In genomic region chr11:12841946-12842630, GRCh38 we compare ENCODE assay signal across 8 cellular contexts.
DNase-seq lines count a peak whose midpoint lies in the region; ATAC-seq and TF ChIP-seq lines count a peak whose summit lies in the region.

No MANE protein-coding gene starts in this region.

- peak overlapping the region; percentile 9 to 23 for H3K4me3 ChIP-seq in ascending aorta

- peaks cover 0 to 15% of the 10 kb centered on the region in 2 donors for H3K4me1 ChIP-seq in ascending aorta

- H3K9me3 ChIP-seq in ascending aorta: no peaks in the 10 kb centered on the region

- no peak for TF ChIP-seq CTCF in ascending aorta (IDR thresholded peaks at IDR 0.05)

- DNase-seq in DMS53 treated with DMSO at 0.1 percent for 48 hours (lab: John Stamatoyannopoulos, UW; ENCODE audit: unreplicated experiment) (peak; percentile 35), LHCN-M2 (ENCODE audit: low read depth) (peak; percentile 70), ascending aorta (ENCODE audit: low spot score in 2 of 2) (no peak), medulla oblongata (ENCODE audit: extremely low spot score) (peak; percentile 44), dedifferentiated amniotic fluid mesenchymal stem cell (ENCODE audit: extremely low spot score) (no peak)
- no peak for DNase-seq in activated naive CD4-positive, alpha-beta T cell (lab: John Stamatoyannopoulos, UW)

- no peaks in the 10 kb centered on the region for H3K27me3 ChIP-seq in ascending aorta

- H3K27ac ChIP-seq in ascending aorta: no peak overlapping the region

- H3K36me3 ChIP-seq in ascending aorta: no peaks in the 10 kb centered on the region

- ATAC-seq in GM19455 (IDR thresholded peaks at IDR 0.05; ENCODE audit: unreplicated experiment) (no peak), HG03565 (IDR thresholded peaks at IDR 0.05; ENCODE audit: unreplicated experiment) (no peak)

- intact Hi-C loops in ascending aorta (cut with DNase I): no loop called here

Comparison
In these comparisons a context has a peak if more than half of its experiments do, and no peak if none do; other contexts are left out.
1. DNase-seq: peak in DMS53 treated with DMSO at 0.1 percent for 48 hours (single experiment), LHCN-M2 (single experiment) and medulla oblongata (single experiment); none in ascending aorta (0 of 2), dedifferentiated amniotic fluid mesenchymal stem cell (single experiment) and activated naive CD4-positive, alpha-beta T cell (0 of 4).